ENCODE assay signal across 24 cellular contexts in genomic region chr6:166369741-166370140, GRCh38. TPM values are rescaled to one million over a fixed set of nuclear protein-coding genes. Genes with fewer than 3 reads are reported as not detected.
DNase-seq lines count a peak whose midpoint lies in the region; ATAC-seq, FAIRE-seq and TF ChIP-seq lines count a peak whose summit lies in the region.
"Had no signal": no experiment of that assay in that cellular context is flagged by ENCODE, and none has a peak within 500 bp of the region (broad histone marks: within the 10 kb centered on the region; RNA-seq: fewer than 3 reads in every experiment).

No MANE protein-coding gene starts in this region.

- no peak overlapping the region for H3K18ac ChIP-seq in H1 (ENCODE audit: extremely low read depth, low read length)

- H3K27ac Mint-ChIP-seq in WTC11: 0 out of 2 replicates have a peak overlapping the region, but pooled peaks have one; percentile 25
- H3K27ac Mint-ChIP-seq in neural crest cell (ENCODE audit: unreplicated experiment): peak overlapping the region; percentile 1
- H3K27ac Mint-ChIP-seq: CD8-positive, alpha-beta T cell; HFFc6 had no signal

- H3K27me3 ChIP-seq in BLaER1 treated with 17β-estradiol and CSF1 and Interleukin-3, amounts not matched to agents 10 nM and 100 nM: no peaks in the 10 kb centered on the region
- H3K27me3 ChIP-seq in H1 (replicated peaks in 1 of 4; ENCODE audit: control insufficient read depth in 3 of 4, extremely low read depth in 1 of 4, insufficient read depth in 3 of 4, low read length in 3 of 4) (no peaks in the 10 kb centered on the region), brain microvascular endothelial cell (replicated peaks) (no peaks in the 10 kb centered on the region)
- H3K27me3 ChIP-seq: BE2C had no signal

- no peak overlapping the region for H4K91ac ChIP-seq in H1 (replicated peaks; ENCODE audit: insufficient read length, low read length)

- H2BK20ac ChIP-seq in H1 (ENCODE audit: low read length): no peak overlapping the region

- 91% methylated on average over 3 of the region's 3 CpGs; no CpG with 5 or more reads in 1 of the 2 experiments for whole genome bisulfite sequencing in H1 (ENCODE audit: extremely low coverage in 1 of 2, insufficient coverage in 1 of 2, insufficient read length in 1 of 2, insufficient replicate concordance in 2 of 2, low coverage in 1 of 2, low lambda C conversion rate in 2 of 2, missing lambda C conversion rate in 1 of 2), 2 experiments

- peak overlapping the region; percentile 77 for H3K14ac ChIP-seq in H1 (ENCODE audit: insufficient read length)

- H3K4me3 Mint-ChIP-seq in WTC11: no peak overlapping the region
- H3K4me3 Mint-ChIP-seq in neural crest cell: no peak overlapping the region
- H3K4me3 Mint-ChIP-seq: CD4-positive, CD25-positive, alpha-beta regulatory T cell; CD8-positive, alpha-beta T cell; HFFc6 had no signal

- no peak for TF ChIP-seq RAD21 in H1 (IDR thresholded peaks at IDR 0.05 in 1 of 2, conservative IDR thresholded peaks at IDR 0.05 in 1 of 2; ENCODE audit: low read depth in 2 of 2, low read length in 2 of 2)

- POLR2A ChIA-PET in WTC11 (lab: Charles Lee) (no interaction called here), H1 (lab: Charles Lee; ENCODE audit: partially characterized antibody) (no interaction called here)

- no peaks in the 10 kb centered on the region for H3K79me1 ChIP-seq in H1 (ENCODE audit: low read depth, low read length)

- no peak overlapping the region for H3K56ac ChIP-seq in H1 (replicated peaks; ENCODE audit: insufficient read length, low read depth, low read length)

- no peak overlapping the region for H3K9ac ChIP-seq in BLaER1 treated with 17β-estradiol and CSF1 and Interleukin-3, amounts not matched to agents 10 nM and 100 nM
- H3K9ac ChIP-seq in H1 (replicated peaks in 1 of 4; ENCODE audit: extremely low read depth in 1 of 4, low read depth in 3 of 4, low read length in 3 of 4): no peak overlapping the region
- H3K9ac ChIP-seq: GM23248 had no signal

- no peak overlapping the region for H2BK15ac ChIP-seq in H1 (ENCODE audit: low read length)

- H3K36me3 ChIP-seq in BLaER1 treated with 17β-estradiol and CSF1 and Interleukin-3, amounts not matched to agents 10 nM and 100 nM: peaks cover 0 to 12% (median 1%) of the 10 kb centered on the region in 11 experiments; a peak in 7 of 22 replicates
- no peaks in the 10 kb centered on the region for H3K36me3 ChIP-seq in H1 (ENCODE audit: control insufficient read depth in 2 of 4, insufficient read depth in 4 of 4, low read length in 3 of 4)
- H3K36me3 ChIP-seq in brain microvascular endothelial cell (replicated peaks): no peaks in the 10 kb centered on the region

- no peak for FAIRE-seq in H1 (lab: Jason Lieb, UNC)
- FAIRE-seq: A549, GM12892, H54 had no signal

- peaks cover 17 to 44% (median 33%) of the 10 kb centered on the region in 10 experiments for H3K4me1 ChIP-seq in BLaER1 treated with 17β-estradiol and CSF1 and Interleukin-3, amounts not matched to agents 10 nM and 100 nM
- peaks cover 2 to 13% (median 8%) of the 10 kb centered on the region in 4 experiments; a peak in 6 of 7 replicates for H3K4me1 ChIP-seq in H1 (replicated peaks in 1 of 4; ENCODE audit: control insufficient read depth in 3 of 4, insufficient read depth in 4 of 4, low read length in 3 of 4)
- H3K4me1 ChIP-seq: A549, BE2C, Caco-2 had no signal

- CTCF ChIA-PET in WTC11 (lab: Charles Lee): no interaction called here
- CTCF ChIA-PET in H1 (lab: Charles Lee; ENCODE audit: partially characterized antibody): interaction anchor here (1.0 to 1.6 kb wide), 3 partner anchors 9 to 56 kb away, joined by 3 to 5 read pairs (median 4); no protein-coding TSS in a partner anchor

- H3K36me3 Mint-ChIP-seq in WTC11: no peaks in the 10 kb centered on the region
- no peaks in the 10 kb centered on the region for H3K36me3 Mint-ChIP-seq in neural crest cell (ENCODE audit: low read depth)

- H3K23me2 ChIP-seq in H1 (ENCODE audit: low read depth, low read length): no peaks in the 10 kb centered on the region

- H3K4me1 Mint-ChIP-seq in WTC11 (peaks cover 51% of the 10 kb centered on the region), neural crest cell (peaks cover 27% of the 10 kb centered on the region)

- no peak for TF ChIP-seq EP300 in H1 (IDR thresholded peaks at IDR 0.05; ENCODE audit: borderline replicate concordance in 1 of 2, low read depth in 2 of 2, low read length in 2 of 2)

- H3K27me3 Mint-ChIP-seq in WTC11 (ENCODE audit: low read depth) (no peaks in the 10 kb centered on the region), neural crest cell (ENCODE audit: low read depth) (no peaks in the 10 kb centered on the region)
- H3K27me3 Mint-ChIP-seq: CD4-positive, CD25-positive, alpha-beta regulatory T cell had no signal

- DNase-seq in WTC11 (ENCODE audit: low spot score) (no peak), H1 (ENCODE audit: low read depth in 1 of 2, low spot score in 2 of 2) (no peak), neural crest cell (ENCODE audit: low read depth, low spot score) (no peak), LoVo (ENCODE audit: low spot score) (no peak), brain microvascular endothelial cell (no peak), H4 (ENCODE audit: low spot score) (no peak), NCI-H345 (lab: John Stamatoyannopoulos, UW) (no peak)
- DNase-seq: 8988T; ACHN; AML-193; BE2C; Caco-2; CD4-positive, CD25-positive, alpha-beta regulatory T cell; CD8-positive, alpha-beta T cell; DMS153; DND-41; GM23248; HFFc6 had no signal

- H3K4me2 ChIP-seq in BLaER1 treated with 17β-estradiol and CSF1 and Interleukin-3, amounts not matched to agents 10 nM and 100 nM: peak overlapping the region in 10 of 11 experiments; percentile 6 to 35 (median 24); a peak in 9 of 22 replicates
- no peak overlapping the region for H3K4me2 ChIP-seq in H1 (ENCODE audit: insufficient read depth in 1 of 2, low read depth in 2 of 2, low read length in 2 of 2)
- H3K4me2 ChIP-seq: A549 had no signal

- no peak overlapping the region for H4K8ac ChIP-seq in H1 (ENCODE audit: extremely low read depth, insufficient read depth, low read length)

- no peaks in the 10 kb centered on the region; a peak in 1 of 22 replicates for H4K20me1 ChIP-seq in BLaER1 treated with 17β-estradiol and CSF1 and Interleukin-3, amounts not matched to agents 10 nM and 100 nM
- H4K20me1 ChIP-seq in H1 (replicated peaks in 1 of 2; ENCODE audit: control insufficient read depth in 1 of 2, insufficient read depth in 2 of 2, low read length in 2 of 2): no peaks in the 10 kb centered on the region

- no peak overlapping the region for H2AK5ac ChIP-seq in H1 (ENCODE audit: low read depth, low read length)

- no peak overlapping the region for H2BK5ac ChIP-seq in H1 (ENCODE audit: low read depth, low read length)

- TF ChIP-seq POLR2A in H1 (IDR thresholded peaks at IDR 0.05; ENCODE audit: control extremely low read depth in 1 of 2, low read depth in 2 of 2, low read length in 2 of 2): no peak

- in situ Hi-C loops in brain microvascular endothelial cell (cut with HindIII; ENCODE audit: low pct_ligation_motif_present, low sequenced_read_pairs): no loop called here

- TF ChIP-seq CTCF in WTC11 (IDR thresholded peaks at IDR 0.05): no peak
- no peak for TF ChIP-seq CTCF in H1 (IDR thresholded peaks at IDR 0.05; ENCODE audit: control extremely low read depth in 1 of 3, insufficient read depth in 1 of 3, low read depth in 1 of 3, low read length in 3 of 3)
- TF ChIP-seq CTCF in neural crest cell (conservative IDR thresholded peaks at IDR 0.05): no peak
- no peak for TF ChIP-seq CTCF in brain microvascular endothelial cell (IDR thresholded peaks at IDR 0.05; ENCODE audit: low read depth, low read length, missing control alignments)

- no peak overlapping the region for H2AFZ ChIP-seq in H1 (ENCODE audit: low read length)
- H2AFZ ChIP-seq: GM23248 had no signal

- no peak overlapping the region for H3K27ac ChIP-seq in BLaER1 treated with 17β-estradiol and CSF1 and Interleukin-3, amounts not matched to agents 10 nM and 100 nM
- H3K27ac ChIP-seq in H1 (ENCODE audit: low read depth, low read length): no peak overlapping the region
- no peak overlapping the region for H3K27ac ChIP-seq in brain microvascular endothelial cell
- H3K27ac ChIP-seq: A549, C4-2B, GM23248 had no signal

- H3K9me3 Mint-ChIP-seq in WTC11 (no peaks in the 10 kb centered on the region), neural crest cell (no peaks in the 10 kb centered on the region)
- H3K9me3 Mint-ChIP-seq: CD8-positive, alpha-beta T cell; HFFc6 had no signal

- H3K79me2 ChIP-seq in H1 (ENCODE audit: control insufficient read depth in 1 of 2, insufficient read depth in 2 of 2, low read length in 2 of 2): no peaks in the 10 kb centered on the region

- no peak for ATAC-seq in WTC11
- ATAC-seq: A549; CD8-positive, alpha-beta T cell had no signal

- no peak overlapping the region for H2BK12ac ChIP-seq in H1 (ENCODE audit: low read depth, low read length)

- no peak overlapping the region for H2BK120ac ChIP-seq in H1 (replicated peaks; ENCODE audit: low read depth, low read length)

- H3K9me3 ChIP-seq in BLaER1 treated with 17β-estradiol and CSF1 and Interleukin-3, amounts not matched to agents 10 nM and 100 nM (replicated peaks in 1 of 11): no peaks in the 10 kb centered on the region
- H3K9me3 ChIP-seq in H1 (ENCODE audit: insufficient read depth in 2 of 2, low read depth in 1 of 2, low read length in 1 of 2): no peaks in the 10 kb centered on the region
- H3K9me3 ChIP-seq: A549, BE2C, Caco-2, HAP-1 had no signal

- H3K4me3 ChIP-seq in BLaER1 treated with 17β-estradiol and CSF1 and Interleukin-3, amounts not matched to agents 10 nM and 100 nM: no peak overlapping the region
- H3K4me3 ChIP-seq in H1 (ENCODE audit: extremely low read depth in 1 of 4, insufficient read depth in 2 of 4, low read depth in 3 of 4, low read length in 4 of 4) (no peak overlapping the region), brain microvascular endothelial cell (ENCODE audit: low read depth, low read length) (no peak overlapping the region)
- H3K4me3 ChIP-seq: A549, GM23248, HAP-1 had no signal

- H4K5ac ChIP-seq in H1 (ENCODE audit: insufficient read length, low read depth, low read length): no peak overlapping the region

- H3K23ac ChIP-seq in H1 (ENCODE audit: insufficient read length): peak overlapping the region; percentile 83

- no peak overlapping the region for H3K4ac ChIP-seq in H1 (replicated peaks; ENCODE audit: insufficient read length, low read depth, low read length)

RNA-seq across cellular contexts. Expression of gene MPC1, which starts 13.0 kb away (rescaled TPM):
- total RNA-seq in WTC11 (2021): 8.7 to 10.7 TPM (median 9.6 TPM) in 3 replicates
- 12.6 and 15.5 TPM in 2 replicates for total RNA-seq in H1 (2021; fragmentation: NEBNext Ultra II Directional; extraction: Animal tissue kit (Norgen Biotek cat#: 25700))
- polyA plus RNA-seq in H1 (2011; rRNA removed): 7.6 and 10.2 TPM in 2 replicates
- 10.5 TPM for polyA plus RNA-seq in H1 (2011; cell fraction: cytosol; rRNA removed)
- polyA plus RNA-seq in H1 (2011; cell fraction: nucleus; rRNA removed): 4.1 TPM
- 9.4 to 12.2 TPM (median 10.9 TPM) in 4 replicates for polyA plus RNA-seq in H1 (2012, experiment 1 of 2)
- 7.9 TPM for polyA plus RNA-seq in H1 (2012, experiment 2 of 2)
- 20.5 TPM for polyA plus RNA-seq in H1 (2013, experiment 1 of 2)
- polyA plus RNA-seq in H1 (2013, experiment 2 of 2): 21.8 TPM
- polyA minus RNA-seq in H1 (2011; rRNA and poly(A)+ RNA removed): 3.9 and 4.2 TPM in 2 replicates
- polyA minus RNA-seq in H1 (2011; cell fraction: cytosol; rRNA and poly(A)+ RNA removed): 4.4 TPM
- 3.7 TPM for polyA minus RNA-seq in H1 (2011; cell fraction: nucleus; rRNA and poly(A)+ RNA removed)
- total RNA-seq in neural crest cell: 32.0 and 32.6 TPM in 2 replicates
- 46.1 and 64.0 TPM in 2 replicates for total RNA-seq in H4 (2014; rRNA removed; shearing (Covaris generic))

RNA-seq across cellular contexts. Expression of gene SFT2D1, which starts 27.4 kb away (rescaled TPM):
- total RNA-seq in WTC11 (2021): 48.0 to 53.1 TPM (median 49.4 TPM) in 3 replicates
- total RNA-seq in H1 (2021; fragmentation: NEBNext Ultra II Directional; extraction: Animal tissue kit (Norgen Biotek cat#: 25700)): 50.6 and 52.3 TPM in 2 replicates
- polyA plus RNA-seq in H1 (2011; rRNA removed): 67.8 and 76.1 TPM in 2 replicates
- 63.0 TPM for polyA plus RNA-seq in H1 (2011; cell fraction: cytosol; rRNA removed)
- 23.3 TPM for polyA plus RNA-seq in H1 (2011; cell fraction: nucleus; rRNA removed)
- 41.5 to 56.7 TPM (median 45.1 TPM) in 4 replicates for polyA plus RNA-seq in H1 (2012, experiment 1 of 2)
- polyA plus RNA-seq in H1 (2012, experiment 2 of 2): 31.3 TPM
- 81.1 TPM for polyA plus RNA-seq in H1 (2013, experiment 1 of 2)
- 100 TPM for polyA plus RNA-seq in H1 (2013, experiment 2 of 2)
- polyA minus RNA-seq in H1 (2011; rRNA and poly(A)+ RNA removed): 27.1 and 29.1 TPM in 2 replicates
- 12.5 TPM for polyA minus RNA-seq in H1 (2011; cell fraction: cytosol; rRNA and poly(A)+ RNA removed)
- polyA minus RNA-seq in H1 (2011; cell fraction: nucleus; rRNA and poly(A)+ RNA removed): 30.6 TPM
- 30.4 and 32.6 TPM in 2 replicates for total RNA-seq in neural crest cell
- total RNA-seq in H4 (2014; rRNA removed; shearing (Covaris generic)): 16.0 and 27.6 TPM in 2 replicates

Comparison
In these comparisons a context has a peak if more than half of its experiments do, and no peak if none do; other contexts are left out.
1. H3K4me2 ChIP-seq: peak in BLaER1 treated with 17β-estradiol and CSF1 and Interleukin-3, amounts not matched to agents 10 nM and 100 nM (10 of 11); none in H1 (0 of 2).